Comparison of ENCODE assay signal across 22 cellular contexts in the genomic region with DNA sequence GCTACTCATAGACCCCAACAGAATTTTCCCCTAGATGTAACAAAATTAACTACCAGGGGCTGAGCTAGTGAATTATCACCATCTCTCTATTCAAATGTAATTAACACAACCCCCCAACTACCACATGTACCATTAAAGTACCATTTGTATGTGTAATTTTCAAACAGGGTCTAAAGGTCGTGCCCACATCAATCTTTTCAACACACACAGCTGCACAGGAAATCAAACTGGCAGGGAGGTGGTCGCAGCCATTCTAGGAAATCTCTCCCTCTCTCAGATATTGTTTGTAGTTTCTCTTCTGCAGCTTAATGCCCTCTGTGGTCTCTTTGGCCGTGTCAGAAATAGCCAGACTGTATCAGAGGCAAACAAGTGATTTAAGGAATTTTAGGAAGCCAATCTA.
DNase-seq lines count a peak whose midpoint lies in the region; ATAC-seq, FAIRE-seq and TF ChIP-seq lines count a peak whose summit lies in the region.
"Had no signal": no experiment of that assay in that cellular context is flagged by ENCODE, and none has a peak within 500 bp of the region (broad histone marks: within the 10 kb centered on the region; RNA-seq: fewer than 3 reads in every experiment).

No MANE protein-coding gene starts in this region.

- H3K9ac ChIP-seq in endothelial cell of umbilical vein (replicated peaks; ENCODE audit: extremely low read depth, insufficient read depth, low read length) = no peak overlapping the region

- dilution Hi-C loops in endothelial cell of umbilical vein (cut with MboI; ENCODE audit: extremely low pct_ligation_motif_present, low sequenced_read_pairs) = loop anchor here (25.0 kb wide), 1 partner anchor 344 kb away; no protein-coding TSS in a partner anchor

- POLR2A ChIA-PET in endothelial cell of umbilical vein (lab: Charles Lee) = interaction anchor here (0.6 kb wide), 1 partner anchor 28 kb away, joined by 8 read pairs; no protein-coding TSS in a partner anchor

- no peak for ATAC-seq in omental fat pad (ENCODE audit: low FRiP score)

- FAIRE-seq in endothelial cell of umbilical vein (lab: Jason Lieb, UNC) = no peak
- FAIRE-seq: RCC 7860 had no signal

- intact Hi-C loops in endothelial cell of umbilical vein (cut with micrococcal nuclease) = no loop called here

- no peaks in the 10 kb centered on the region for H3K79me2 ChIP-seq in endothelial cell of umbilical vein (ENCODE audit: control insufficient read depth, insufficient read depth, low read length)

- H4K20me1 ChIP-seq in endothelial cell of umbilical vein (replicated peaks; ENCODE audit: control insufficient read depth, extremely low read depth, insufficient read depth, low read length) = no peaks in the 10 kb centered on the region

- TF ChIP-seq CTCF in endothelial cell of umbilical vein (IDR thresholded peaks at IDR 0.05; ENCODE audit: extremely low read depth in 1 of 2, insufficient read depth in 1 of 2, low read depth in 1 of 2, low read length in 2 of 2) (no peak), omental fat pad (IDR thresholded peaks at IDR 0.05) (no peak)

- H3K9me3 ChIP-seq in endothelial cell of umbilical vein (replicated peaks; ENCODE audit: control insufficient read depth, insufficient read depth, low read length) = no peaks in the 10 kb centered on the region
- H3K9me3 ChIP-seq: MG63, SJSA1 had no signal

- H3K9me1 ChIP-seq in endothelial cell of umbilical vein (replicated peaks; ENCODE audit: control insufficient read depth, extremely low read depth, insufficient read depth, low read length) = no peaks in the 10 kb centered on the region

- no peak overlapping the region for H3K4me2 ChIP-seq in endothelial cell of umbilical vein (ENCODE audit: insufficient read depth, low read length)

- peaks cover 4% of the 10 kb centered on the region in 2 experiments for H3K27me3 ChIP-seq in endothelial cell of umbilical vein (ENCODE audit: control insufficient read depth in 2 of 2, insufficient read depth in 2 of 2, low read length in 2 of 2)
- H3K27me3 ChIP-seq: MG63, SJSA1 had no signal

- DNase-seq in DMS53 (lab: John Stamatoyannopoulos, UW) (peak; percentile 4), DMS53 treated with DMSO at 0.1 percent for 48 hours (lab: John Stamatoyannopoulos, UW; ENCODE audit: unreplicated experiment) (no peak), COLO668 (lab: John Stamatoyannopoulos, UW; ENCODE audit: unreplicated experiment) (peak; percentile 6), NCI-H146 treated with DMSO at 0.1 percent for 48 hours (lab: John Stamatoyannopoulos, UW; ENCODE audit: unreplicated experiment) (peak; percentile 3), endothelial cell of umbilical vein (ENCODE audit: low read depth, low spot score) (peak; percentile 37), GDM1 (lab: John Stamatoyannopoulos, UW) (no peak), omental fat pad (ENCODE audit: low spot score) (no peak)
- DNase-seq in stimulated activated CD8-positive, alpha-beta memory T cell treated with anti-CD3 and anti-CD28 coated beads, Interleukin-4, amount 100 ng/mL, for 48 hours = no peak
- DNase-seq: ACHN, C1 segment of cervical spinal cord, GOT3, HCEC 1CT, IMR-90, MG63, NCI-H1436, NCI-H2029 treated with DMSO at 0.1 percent for 48 hours, NCI-H226, NCI-H510A treated with DMSO at 0.1 percent for 48 hours, NCI-H774 had no signal

- no peak for TF ChIP-seq POLR2A in endothelial cell of umbilical vein (IDR thresholded peaks at IDR 0.05; ENCODE audit: low read depth, low read length)

- CTCF ChIA-PET in endothelial cell of umbilical vein (lab: Charles Lee) = interaction anchor here (0.9 to 2.5 kb wide), 6 partner anchors 10 to 928 kb away, joined by 3 to 13 read pairs (median 4); no protein-coding TSS in a partner anchor

- no peaks in the 10 kb centered on the region for H3K4me1 ChIP-seq in endothelial cell of umbilical vein (ENCODE audit: control insufficient read depth, extremely low read depth, insufficient read depth, low read length)
- H3K4me1 ChIP-seq: SJSA1 had no signal

- no peak overlapping the region for H3K4me3 ChIP-seq in endothelial cell of umbilical vein (replicated peaks in 1 of 3; ENCODE audit: insufficient read depth in 1 of 3, low read depth in 1 of 3, low read length in 3 of 3)
- H3K4me3 ChIP-seq: MG63, SJSA1 had no signal

- H2AFZ ChIP-seq in endothelial cell of umbilical vein (ENCODE audit: low read depth, low read length) = no peak overlapping the region

- H3K36me3 ChIP-seq in endothelial cell of umbilical vein (ENCODE audit: control insufficient read depth in 2 of 2, extremely low read depth in 1 of 2, insufficient read depth in 2 of 2, low read length in 2 of 2) = no peaks in the 10 kb centered on the region
- H3K36me3 ChIP-seq: MG63, SJSA1 had no signal

- BruUV-seq in endothelial cell of umbilical vein (replicated peaks; lab: Mats Ljungman, UMichigan) = no TSS peak

- no peak overlapping the region for H3K27ac ChIP-seq in endothelial cell of umbilical vein (ENCODE audit: insufficient read depth, low read depth, low read length)
- H3K27ac ChIP-seq: 22Rv1, SJSA1 had no signal

TF ChIP-seq in endothelial cell of umbilical vein, 7 proteins besides CTCF, POLR2A, EP300 and RAD21:
- TF ChIP-seq JUN (IDR thresholded peaks at IDR 0.05; ENCODE audit: borderline replicate concordance, insufficient read depth, insufficient read length, low read depth) (no peak), POLR2AphosphoS5 (IDR thresholded peaks at IDR 0.05; ENCODE audit: insufficient read depth, low read depth, low read length) (no peak), EZH2 (IDR thresholded peaks at IDR 0.05; ENCODE audit: borderline replicate concordance, low read depth, low read length, severe bottlenecking) (no peak), FOS (IDR thresholded peaks at IDR 0.05; ENCODE audit: borderline replicate concordance, insufficient read depth, low read length) (no peak), MYC (IDR thresholded peaks at IDR 0.05; ENCODE audit: low read depth, low read length) (no peak), GATA2 (IDR thresholded peaks at IDR 0.05; ENCODE audit: insufficient read depth, insufficient read length, low read depth, low read length) (no peak)
- TF ChIP-seq, protein P1, sequence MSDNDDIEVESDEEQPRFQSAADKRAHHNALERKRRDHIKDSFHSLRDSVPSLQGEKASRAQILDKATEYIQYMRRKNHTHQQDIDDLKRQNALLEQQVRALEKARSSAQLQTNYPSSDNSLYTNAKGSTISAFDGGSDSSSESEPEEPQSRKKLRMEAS (IDR thresholded peaks at IDR 0.05; ENCODE audit: insufficient read depth, insufficient read length) = no peak

Comparison
In these comparisons a context has a peak if more than half of its experiments do, and no peak if none do; other contexts are left out.
1. DNase-seq: peak in DMS53 (single experiment), COLO668 (single experiment), NCI-H146 treated with DMSO at 0.1 percent for 48 hours (single experiment) and endothelial cell of umbilical vein (single experiment); none in DMS53 treated with DMSO at 0.1 percent for 48 hours (single experiment), GDM1 (single experiment), omental fat pad (single experiment) and stimulated activated CD8-positive, alpha-beta memory T cell treated with anti-CD3 and anti-CD28 coated beads, Interleukin-4, amount 100 ng/mL, for 48 hours (single experiment).